7 cellular contexts compared by ENCODE assay signal in genomic region chr2:84925336-84925723, GRCh38.
A peak's percentile ranks its signal among the peaks of the same experiment; 100 is the strongest.
DNase-seq lines count a peak whose midpoint lies in the region; ATAC-seq and TF ChIP-seq lines count a peak whose summit lies in the region.

No MANE protein-coding gene starts in this region.

- no peaks in the 10 kb centered on the region for H3F3A ChIP-seq in Loucy (ENCODE audit: low read depth)

- DNase-seq in effector memory CD4-positive, alpha-beta T cell, result no peak
- DNase-seq in superior temporal gyrus (ENCODE audit: extremely low spot score) (no peak), NCI-H1694 treated with DMSO at 0.1 percent for 48 hours (lab: John Stamatoyannopoulos, UW) (no peak)

- H2AFZ ChIP-seq in Loucy (ENCODE audit: low read length), result peak overlapping the region; percentile 45; the same call in 1 of the 2 replicates

- no peaks in the 10 kb centered on the region for H3K9me2 ChIP-seq in Loucy (replicated peaks; ENCODE audit: low read depth, low read length)

- peaks cover 15% of the 10 kb centered on the region for H3K4me1 ChIP-seq in Loucy (ENCODE audit: insufficient read depth, low read length, poor library complexity, severe bottlenecking)
- H3K4me1 ChIP-seq in effector memory CD4-positive, alpha-beta T cell (ENCODE audit: control insufficient read depth, insufficient read depth, low read length, poor library complexity, severe bottlenecking), result peaks cover 20% of the 10 kb centered on the region

- peak overlapping the region; percentile 87 for H3K4me3 Mint-ChIP-seq in stimulated activated memory B cell treated with anti-CD40 and anti-IgM and Interleukin-4, amounts not matched to agents 10 μg/mL and 1 μg/mL and 100 μg/mL, for 72 hours

- no peaks in the 10 kb centered on the region for H3K27me3 ChIP-seq in Loucy (ENCODE audit: insufficient read depth, low read length, poor library complexity, severe bottlenecking)
- no peaks in the 10 kb centered on the region for H3K27me3 ChIP-seq in effector memory CD4-positive, alpha-beta T cell (replicated peaks; ENCODE audit: control insufficient read depth, insufficient read depth, low read length, poor library complexity, severe bottlenecking)

- H3K36me3 Mint-ChIP-seq in stimulated activated memory B cell treated with anti-CD40 and anti-IgM and Interleukin-4, amounts not matched to agents 10 μg/mL and 1 μg/mL and 100 μg/mL, for 72 hours, result no peaks in the 10 kb centered on the region

- peak; percentile 2 for ATAC-seq in GM19452 (IDR thresholded peaks at IDR 0.05; ENCODE audit: unreplicated experiment)
- ATAC-seq in stimulated activated memory B cell treated with anti-CD40 and anti-IgM and Interleukin-4, amounts not matched to agents 10 μg/mL and 1 μg/mL and 100 μg/mL, for 72 hours, result no peak
- ATAC-seq in HG03520 (IDR thresholded peaks at IDR 0.05; ENCODE audit: unreplicated experiment), result no peak

- H4K20me1 ChIP-seq in Loucy (ENCODE audit: insufficient read depth, low read length, poor library complexity, severe bottlenecking), result no peaks in the 10 kb centered on the region

- H3K79me2 ChIP-seq in Loucy (ENCODE audit: insufficient read depth, low read length), result no peaks in the 10 kb centered on the region

- no peaks in the 10 kb centered on the region for H3K9me3 ChIP-seq in Loucy (ENCODE audit: insufficient read depth, low read depth, low read length)
- H3K9me3 ChIP-seq in effector memory CD4-positive, alpha-beta T cell (ENCODE audit: control insufficient read depth, low read length), result no peaks in the 10 kb centered on the region

- peak overlapping the region; percentile 78 for H3K27ac Mint-ChIP-seq in stimulated activated memory B cell treated with anti-CD40 and anti-IgM and Interleukin-4, amounts not matched to agents 10 μg/mL and 1 μg/mL and 100 μg/mL, for 72 hours

- no peak for TF ChIP-seq CTCF in Loucy (conservative IDR thresholded peaks at IDR 0.05; ENCODE audit: low read length)

- peak overlapping the region; percentile 8 for H3K27ac ChIP-seq in effector memory CD4-positive, alpha-beta T cell (ENCODE audit: insufficient read depth, low read length, poor library complexity, severe bottlenecking)

- no peak overlapping the region for H3K4me3 ChIP-seq in Loucy (ENCODE audit: low read length, poor library complexity, severe bottlenecking)
- H3K4me3 ChIP-seq in effector memory CD4-positive, alpha-beta T cell (ENCODE audit: insufficient read depth, low read depth, low read length, poor library complexity, severe bottlenecking), result no peak overlapping the region

- H3K27me3 Mint-ChIP-seq in stimulated activated memory B cell treated with anti-CD40 and anti-IgM and Interleukin-4, amounts not matched to agents 10 μg/mL and 1 μg/mL and 100 μg/mL, for 72 hours, result no peaks in the 10 kb centered on the region

- H3K4me2 ChIP-seq in Loucy (ENCODE audit: low read depth, low read length, poor library complexity, severe bottlenecking), result peak overlapping the region; percentile 44

- no peaks in the 10 kb centered on the region for H3K36me3 ChIP-seq in Loucy (ENCODE audit: insufficient read depth, low read length)
- no peaks in the 10 kb centered on the region for H3K36me3 ChIP-seq in effector memory CD4-positive, alpha-beta T cell (ENCODE audit: control insufficient read depth, insufficient read depth, low read length)

- H3K9ac ChIP-seq in Loucy (ENCODE audit: low read depth, low read length, poor library complexity, severe bottlenecking), result no peak overlapping the region

- H3K9me3 Mint-ChIP-seq in stimulated activated memory B cell treated with anti-CD40 and anti-IgM and Interleukin-4, amounts not matched to agents 10 μg/mL and 1 μg/mL and 100 μg/mL, for 72 hours, result no peaks in the 10 kb centered on the region

- peaks cover 46% of the 10 kb centered on the region for H3K4me1 Mint-ChIP-seq in stimulated activated memory B cell treated with anti-CD40 and anti-IgM and Interleukin-4, amounts not matched to agents 10 μg/mL and 1 μg/mL and 100 μg/mL, for 72 hours
